32 cellular contexts compared by ENCODE assay signal in the genomic region with DNA sequence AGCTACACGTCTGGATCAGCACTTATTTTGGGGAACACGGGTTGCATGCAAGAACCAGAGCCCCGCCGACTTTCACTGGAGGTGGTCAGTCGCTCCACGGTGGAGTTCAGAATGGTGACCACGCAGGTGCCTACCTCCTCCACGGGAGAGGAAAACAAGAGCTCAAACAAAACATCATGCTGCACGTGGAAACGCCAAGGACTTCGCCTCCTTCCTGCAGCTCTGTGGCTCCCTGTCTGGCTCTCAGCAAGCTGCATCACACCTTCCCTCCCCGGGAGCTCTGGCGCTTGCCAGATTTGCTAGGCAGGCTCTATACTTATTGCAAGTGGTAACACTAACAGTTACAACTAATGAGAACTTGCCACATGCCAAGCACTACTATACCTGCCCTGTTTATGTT.
"Had no signal": no experiment of that assay in that cellular context is flagged by ENCODE, and none has a peak within 500 bp of the region (broad histone marks: within the 10 kb centered on the region; RNA-seq: fewer than 3 reads in every experiment).

No MANE protein-coding gene starts in this region.

- H3K27ac ChIP-seq: ascending aorta, breast epithelium, cardiac muscle cell, coronary artery, foreskin keratinocyte, gastrocnemius medialis, WERI-Rb-1 had no signal

- H3K4me1 ChIP-seq: breast epithelium had no signal

- H3K9me3 ChIP-seq: ascending aorta, breast epithelium, gastrocnemius medialis had no signal

- DNase-seq: activated B cell treated with CpG ODN at 0.5 μM for 24 hours; activated CD4-positive, alpha-beta T cell treated with anti-CD3 and anti-CD28 coated beads for 48 hours; activated CD4-positive, alpha-beta T cell treated with anti-CD3 and anti-CD28 coated beads, Interleukin-2, amount 50 U/mL, for 1 hour; activated CD4-positive, alpha-beta T cell treated with anti-CD3 and anti-CD28 coated beads, Interleukin-2, amount 50 U/mL, for 48 hours; activated CD8-positive, alpha-beta memory T cell treated with anti-CD3 and anti-CD28 coated beads for 24 hours; activated CD8-positive, alpha-beta T cell treated with anti-CD3 and anti-CD28 coated beads for 36 hours; activated effector memory CD4-positive, alpha-beta T cell treated with Interleukin-2 at 50 U/mL for 16 hours; activated gamma-delta T cell treated with Interleukin-2 at 50 U/mL for 16 hours; activated naive CD4-positive, alpha-beta T cell treated with anti-CD3 and anti-CD28 coated beads, Interleukin-2, amount 50 U/mL, for 16 hours; activated naive CD4-positive, alpha-beta T cell treated with Interleukin-2 at 50 U/mL for 16 hours; activated T-cell treated with anti-CD3 and anti-CD28 coated beads, Interleukin-2, amount 50 U/mL, for 4 hours; effector memory CD4-positive, alpha-beta T cell; endodermal cell; foreskin keratinocyte; gastrocnemius medialis; T-helper 1 cell; T-helper 17 cell; T1000; WERI-Rb-1 had no signal

- H3K27me3 Mint-ChIP-seq: brain had no signal

- H3K27me3 ChIP-seq: ascending aorta, breast epithelium, cardiac muscle cell, dorsolateral prefrontal cortex, foreskin keratinocyte, gastrocnemius medialis had no signal

- ATAC-seq: activated CD4-positive, CD25-positive, alpha-beta regulatory T cell treated with anti-CD3 and anti-CD28 coated beads, Interleukin-2, amount 50 U/mL, for 24 hours; activated CD8-positive, alpha-beta T cell treated with anti-CD3 and anti-CD28 coated beads for 36 hours; activated T-cell treated with anti-CD3 and anti-CD28 coated beads, Interleukin-2, amount 50 U/mL, for 4 hours; activated T-helper 17 cell treated with anti-CD3 and anti-CD28 coated beads, Interleukin-2, amount 50 U/mL, for 72 hours; esophagus mucosa; foreskin keratinocyte; gastrocnemius medialis; T-helper 17 cell had no signal

- H3K9me3 Mint-ChIP-seq: activated CD8-positive, alpha-beta T cell treated with anti-CD3 and anti-CD28 coated beads for 36 hours; central memory CD8-positive, alpha-beta T cell; dendritic cell treated with granulocyte-macrophage colony-stimulating factor and Interleukin-4, amounts not matched to agents 40 ng/mL and 50 ng/mL, for 4 days; endodermal cell; T-helper 2 cell treated with Interferon-gamma antibody and Interleukin-4, amounts not matched to agents 5 μg/mL and 100 μg/mL, for 36 hours had no signal

- H3K4me3 Mint-ChIP-seq: activated B cell treated with CpG ODN at 0.5 μM for 24 hours; activated CD8-positive, alpha-beta T cell treated with anti-CD3 and anti-CD28 coated beads for 36 hours; activated naive CD8-positive, alpha-beta T cell; activated T-cell treated with anti-CD3 and anti-CD28 coated beads, Interleukin-2, amount 50 U/mL, for 4 hours; activated T-helper 17 cell treated with anti-CD3 and anti-CD28 coated beads, Interleukin-2, amount 50 U/mL, for 72 hours; central memory CD8-positive, alpha-beta T cell; dendritic cell treated with granulocyte-macrophage colony-stimulating factor and Interleukin-4, amounts not matched to agents 40 ng/mL and 50 ng/mL, for 4 days; endodermal cell; T-helper 17 cell; T-helper 2 cell treated with Interferon-gamma antibody and Interleukin-4, amounts not matched to agents 5 μg/mL and 100 μg/mL, for 36 hours had no signal

- H3K36me3 Mint-ChIP-seq: activated naive CD8-positive, alpha-beta T cell had no signal

- H3K4me3 ChIP-seq: ascending aorta, breast epithelium, cardiac muscle cell, coronary artery, dorsolateral prefrontal cortex, gastrocnemius medialis had no signal

- H3K36me3 ChIP-seq: ascending aorta, breast epithelium, cardiac muscle cell, gastrocnemius medialis, WERI-Rb-1 had no signal

- H3K27ac Mint-ChIP-seq: activated B cell treated with CpG ODN at 0.5 μM for 24 hours; activated CD8-positive, alpha-beta T cell treated with anti-CD3 and anti-CD28 coated beads for 36 hours; activated naive CD8-positive, alpha-beta T cell; activated T-helper 17 cell treated with anti-CD3 and anti-CD28 coated beads, Interleukin-2, amount 50 U/mL, for 72 hours; dendritic cell treated with granulocyte-macrophage colony-stimulating factor and Interleukin-4, amounts not matched to agents 40 ng/mL and 50 ng/mL, for 4 days; endodermal cell; T-helper 17 cell; T-helper 2 cell treated with Interferon-gamma antibody and Interleukin-4, amounts not matched to agents 5 μg/mL and 100 μg/mL, for 36 hours had no signal
